Comparison of ENCODE assay signal across 17 cellular contexts in genomic region chr1:28267633-28268032, GRCh38. TPM values are rescaled to one million over a fixed set of nuclear protein-coding genes. Genes with fewer than 3 reads are reported as not detected.
A peak's percentile ranks its signal among the peaks of the same experiment; 100 is the strongest.
DNase-seq lines count a peak whose midpoint lies in the region; ATAC-seq, FAIRE-seq and TF ChIP-seq lines count a peak whose summit lies in the region.
"Had no signal": no experiment of that assay in that cellular context is flagged by ENCODE, and none has a peak within 500 bp of the region (broad histone marks: within the 10 kb centered on the region; RNA-seq: fewer than 3 reads in every experiment).

No MANE protein-coding gene starts in this region.

- H2BK15ac ChIP-seq in mesendoderm (replicated peaks; ENCODE audit: low read depth) = no peak overlapping the region

- peak overlapping the region; percentile 69 for H3K27ac Mint-ChIP-seq in WTC11
- peak overlapping the region; percentile 85 for H3K27ac Mint-ChIP-seq in stimulated activated effector memory CD8-positive, alpha-beta T cell treated with anti-CD3 and anti-CD28 coated beads, Interleukin-12 subunit alpha, Interleukin-12 subunit beta, amount 100 ng/mL, for 72 hours

- H4K8ac ChIP-seq in mesendoderm (ENCODE audit: low read depth, low read length) = no peak overlapping the region

- peaks cover 55% of the 10 kb centered on the region for H3K79me2 ChIP-seq in mesendoderm (ENCODE audit: control insufficient read depth, insufficient read depth, low read length)

- TF ChIP-seq CTCF in left ventricle myocardium inferior (IDR thresholded peaks at IDR 0.05; ENCODE audit: borderline replicate concordance) (no peak), WTC11 (IDR thresholded peaks at IDR 0.05) (no peak), GM10248 (IDR thresholded peaks at IDR 0.05; ENCODE audit: control extremely low read depth, extremely low read depth, low read depth, missing control alignments) (no peak)

- no peak overlapping the region for H3K4me3 Mint-ChIP-seq in WTC11
- no peak overlapping the region for H3K4me3 Mint-ChIP-seq in stimulated activated effector memory CD8-positive, alpha-beta T cell treated with anti-CD3 and anti-CD28 coated beads, Interleukin-12 subunit alpha, Interleukin-12 subunit beta, amount 100 ng/mL, for 72 hours
- H3K4me3 Mint-ChIP-seq: CD14-positive monocyte had no signal

- peak overlapping the region; percentile 74 for H3K56ac ChIP-seq in mesendoderm (ENCODE audit: low read length)

- H3K79me1 ChIP-seq in mesendoderm (ENCODE audit: low read length) = peaks cover 23% of the 10 kb centered on the region

- CTCF ChIA-PET in WTC11 (lab: Charles Lee) = interaction anchor here (0.6 to 3.4 kb wide), 3 partner anchors 19 to 142 kb away, joined by 3 to 29 read pairs (median 3); no protein-coding TSS in a partner anchor
- CTCF ChIA-PET in GM10248 (lab: Yijun Ruan, JAX) = interaction anchor here (2.0 to 2.7 kb wide), 3 partner anchors 9 to 19 kb away, joined by 7 to 14 read pairs (median 8); no protein-coding TSS in a partner anchor

- H3K9ac ChIP-seq in mesendoderm (ENCODE audit: low read length) = peak overlapping the region; percentile 6

- no peak overlapping the region for H2BK5ac ChIP-seq in mesendoderm (ENCODE audit: low read length)

- WGBS in mesendoderm (ENCODE audit: extremely low coverage, insufficient coverage, low lambda C conversion rate) = no CpG with 5 or more reads among the region's 2 CpGs
- 88 to 94% (median 88%) methylated on average over 2 of the region's 2 CpGs for WGBS in small intestine, 3 donors

- H3K4me2 ChIP-seq in mesendoderm (ENCODE audit: low read length) = no peak overlapping the region

- no peak overlapping the region for H3K4ac ChIP-seq in mesendoderm (ENCODE audit: low read depth, low read length)

- H3K9me3 ChIP-seq in left ventricle myocardium inferior (replicated peaks) = no peaks in the 10 kb centered on the region
- H3K9me3 ChIP-seq in small intestine (ENCODE audit: control insufficient read depth, low read depth) = no peaks in the 10 kb centered on the region
- H3K9me3 ChIP-seq: MG63 had no signal

- H3K36me3 ChIP-seq in left ventricle myocardium inferior = peaks cover 25% of the 10 kb centered on the region
- peaks cover 2% of the 10 kb centered on the region for H3K36me3 ChIP-seq in mesendoderm (ENCODE audit: control insufficient read depth, insufficient read depth, low read length)
- H3K36me3 ChIP-seq in small intestine (ENCODE audit: control insufficient read depth in 2 of 2, insufficient read depth in 2 of 2, low read length in 2 of 2) = peaks cover 0 to 4% of the 10 kb centered on the region in 2 donors

- H3K4me1 Mint-ChIP-seq in WTC11 = peaks cover 41% of the 10 kb centered on the region
- H3K4me1 Mint-ChIP-seq in stimulated activated effector memory CD8-positive, alpha-beta T cell treated with anti-CD3 and anti-CD28 coated beads, Interleukin-12 subunit alpha, Interleukin-12 subunit beta, amount 100 ng/mL, for 72 hours = peaks cover 33% of the 10 kb centered on the region

- ATAC-seq in Right ventricle myocardium superior (ENCODE audit: poor library complexity) (peak; percentile 43), WTC11 (no peak)
- ATAC-seq in stimulated activated effector memory CD8-positive, alpha-beta T cell treated with anti-CD3 and anti-CD28 coated beads, Interleukin-12 subunit alpha, Interleukin-12 subunit beta, amount 100 ng/mL, for 72 hours = no peak

- FAIRE-seq in small intestine (lab: Jason Lieb, UNC) = no peak
- FAIRE-seq: GM12892 had no signal

- no peak overlapping the region for H3K4me3 ChIP-seq in left ventricle myocardium inferior
- no peak overlapping the region for H3K4me3 ChIP-seq in mesendoderm (ENCODE audit: low read length)
- no peak overlapping the region for H3K4me3 ChIP-seq in small intestine (ENCODE audit: low read depth in 1 of 2, low read length in 2 of 2)
- H3K4me3 ChIP-seq: MG63 had no signal

- H3K23ac ChIP-seq in mesendoderm (ENCODE audit: low read length) = no peak overlapping the region

- H3K9me3 Mint-ChIP-seq in WTC11 = no peaks in the 10 kb centered on the region
- no peaks in the 10 kb centered on the region for H3K9me3 Mint-ChIP-seq in stimulated activated effector memory CD8-positive, alpha-beta T cell treated with anti-CD3 and anti-CD28 coated beads, Interleukin-12 subunit alpha, Interleukin-12 subunit beta, amount 100 ng/mL, for 72 hours
- H3K9me3 Mint-ChIP-seq: CD14-positive monocyte had no signal

- H3K36me3 Mint-ChIP-seq in WTC11 = peaks cover 16% of the 10 kb centered on the region
- H3K36me3 Mint-ChIP-seq in stimulated activated effector memory CD8-positive, alpha-beta T cell treated with anti-CD3 and anti-CD28 coated beads, Interleukin-12 subunit alpha, Interleukin-12 subunit beta, amount 100 ng/mL, for 72 hours = peaks cover 48% of the 10 kb centered on the region

- POLR2A ChIA-PET in WTC11 (lab: Charles Lee) (interaction anchor here (1.2 kb wide), 1 partner anchor 19 kb away, joined by 4 read pairs; no protein-coding TSS in a partner anchor), GM10248 (lab: Yijun Ruan, JAX) (no interaction called here)

- no peak for DNase-seq in Right ventricle myocardium superior
- DNase-seq in left ventricle myocardium inferior = no peak
- no peak for DNase-seq in WTC11 (ENCODE audit: low spot score)
- no peak for DNase-seq in mesendoderm
- DNase-seq in stimulated activated effector memory CD8-positive, alpha-beta T cell treated with anti-CD3 and anti-CD28 coated beads, Interleukin-12 subunit alpha, Interleukin-12 subunit beta, amount 100 ng/mL, for 72 hours (ENCODE audit: low spot score in 2 of 2) = no peak
- no peak for DNase-seq in HuH-7 (ENCODE audit: low spot score)
- DNase-seq in GM10248 (ENCODE audit: extremely low spot score) = no peak
- DNase-seq in small intestine = no peak
- DNase-seq: 8988T; MG63; NCI-H1105; NCI-H1694 treated with DMSO at 0.1 percent for 48 hours; NCI-H345; NCI-H526 treated with DMSO at 0.1 percent for 48 hours; NK-92 treated with Interleukin-12 subunit alpha and Interleukin-12 subunit beta, amount 100 ng/mL, for 24 hours had no signal

- no peak overlapping the region for H2AK5ac ChIP-seq in mesendoderm (ENCODE audit: low read length)

- intact Hi-C loops in Right ventricle myocardium superior (cut with DNase I) (loop anchor here (10.0 kb wide), 1 partner anchor 47 kb away; no protein-coding TSS in a partner anchor), left ventricle myocardium inferior (cut with micrococcal nuclease) (no loop called here)

- no peaks in the 10 kb centered on the region for H3K27me3 Mint-ChIP-seq in WTC11 (ENCODE audit: low read depth)

- H3K18ac ChIP-seq in mesendoderm (ENCODE audit: low read length) = peak overlapping the region; percentile 28

- no peak overlapping the region for H2BK120ac ChIP-seq in mesendoderm (ENCODE audit: low read depth, low read length)

- no peaks in the 10 kb centered on the region for H3K27me3 ChIP-seq in left ventricle myocardium inferior (ENCODE audit: low read depth)
- no peaks in the 10 kb centered on the region for H3K27me3 ChIP-seq in mesendoderm (ENCODE audit: insufficient read depth, low read length, poor library complexity)
- no peaks in the 10 kb centered on the region for H3K27me3 ChIP-seq in small intestine (ENCODE audit: control insufficient read depth in 2 of 2, insufficient read depth in 2 of 2, low read length in 2 of 2)
- H3K27me3 ChIP-seq: MG63 had no signal

- H3K4me1 ChIP-seq in left ventricle myocardium inferior (peaks cover 49% of the 10 kb centered on the region), mesendoderm (ENCODE audit: control insufficient read depth, low read depth, low read length) (peaks cover 25% of the 10 kb centered on the region), small intestine (ENCODE audit: control insufficient read depth in 2 of 2, insufficient read depth in 1 of 2, low read depth in 1 of 2, low read length in 1 of 2) (peaks cover 3 to 16% of the 10 kb centered on the region in 2 donors)

- H4K5ac ChIP-seq in mesendoderm (ENCODE audit: low read length) = no peak overlapping the region

- H3K27ac ChIP-seq in left ventricle myocardium inferior (replicated peaks) (no peak overlapping the region), mesendoderm (ENCODE audit: low read depth, low read length) (peak overlapping the region; percentile 14), small intestine (ENCODE audit: low read depth in 1 of 2, low read length in 1 of 2) (no peak overlapping the region)

TF ChIP-seq in WTC11, 78 proteins besides CTCF, POLR2A, EP300 and RAD21:
- TF ChIP-seq NR2C2 (CRISPR knock-in tag; IDR thresholded peaks at IDR 0.05) = no peak
- no peak for TF ChIP-seq NR1H2 (CRISPR knock-in tag; IDR thresholded peaks at IDR 0.05)

RNA-seq across cellular contexts. Expression of gene SESN2, which starts 8.3 kb away (rescaled TPM):
- total RNA-seq in Right ventricle myocardium superior = 2.6 TPM
- 3.0 TPM for total RNA-seq in left ventricle myocardium inferior
- 22.3 to 38.1 TPM (median 23.3 TPM) in 3 replicates for total RNA-seq in WTC11 (2021)
- polyA plus RNA-seq in mesendoderm (2013, experiment 1 of 2) = 19.5 TPM
- polyA plus RNA-seq in mesendoderm (2013, experiment 2 of 2) = 19.7 TPM
- polyA plus RNA-seq in small intestine = 10 to 100 TPM; 16.8 to 41.3 (median 19.5) TPM

RNA-seq across cellular contexts. Expression of gene ATP5IF1, which starts 31.7 kb away (rescaled TPM):
- 358 TPM for total RNA-seq in Right ventricle myocardium superior
- 430 TPM for total RNA-seq in left ventricle myocardium inferior
- 201 to 245 TPM (median 228 TPM) in 3 replicates for total RNA-seq in WTC11 (2021)
- polyA plus RNA-seq in mesendoderm (2013, experiment 1 of 2) = 620 TPM
- polyA plus RNA-seq in mesendoderm (2013, experiment 2 of 2) = 625 TPM
- polyA plus RNA-seq in small intestine = 1,000 to 10,000 TPM in 1 of 3 donors, 100 to 1,000 TPM in 2; 763 to 1,616 (median 824) TPM

RNA-seq across cellular contexts. Expression of gene DNAJC8, which starts 34.8 kb away (rescaled TPM):
- total RNA-seq in Right ventricle myocardium superior = 54.9 TPM
- 55.3 TPM for total RNA-seq in left ventricle myocardium inferior
- total RNA-seq in WTC11 (2021) = 108 to 112 TPM (median 110 TPM) in 3 replicates
- 156 TPM for polyA plus RNA-seq in mesendoderm (2013, experiment 1 of 2)
- 156 TPM for polyA plus RNA-seq in mesendoderm (2013, experiment 2 of 2)
- 10 to 100 TPM; 62.2 to 72.7 (median 71.9) TPM for polyA plus RNA-seq in small intestine
